Comparison of ENCODE assay signal across 8 cellular contexts in genomic region chr15:92899910-92900711, GRCh38. TPM values are rescaled to one million over a fixed set of nuclear protein-coding genes. Genes with fewer than 3 reads are reported as not detected.
A peak's percentile ranks its signal among the peaks of the same experiment; 100 is the strongest.
DNase-seq lines count a peak whose midpoint lies in the region; ATAC-seq and TF ChIP-seq lines count a peak whose summit lies in the region.

Gene CHD2 (plus strand): TSS chr15:92900324. CDS start chr15:92901238, 914 bp downstream.

- POLR2A ChIA-PET in BJ (lab: Charles Lee), result interaction anchor here (0.6 to 1.6 kb wide), 7 partner anchors 14 to 98 kb away, joined by 3 to 16 read pairs (median 4); no protein-coding TSS in a partner anchor

- TF ChIP-seq CTCF in BJ (IDR thresholded peaks at IDR 0.05; ENCODE audit: insufficient read depth, low read depth, low read length) (no peak), choroid plexus epithelial cell (conservative IDR thresholded peaks at IDR 0.05; ENCODE audit: low read depth, low read length) (no peak)

- no peaks in the 10 kb centered on the region for H3K27me3 ChIP-seq in BJ (ENCODE audit: control insufficient read depth, insufficient read depth, low read length)

- H3K4me3 ChIP-seq in BJ (ENCODE audit: low read depth, low read length) (peak within 1 kb of the TSS; percentile 57), choroid plexus epithelial cell (ENCODE audit: low read depth, low read length) (peak within 1 kb of the TSS; percentile 66)

- CTCF ChIA-PET in BJ (lab: Yijun Ruan, JAX), result interaction anchor here (0.6 to 1.6 kb wide), 4 partner anchors 12 to 91 kb away, joined by 3 to 11 read pairs (median 6); no protein-coding TSS in a partner anchor

- DNase-seq in BJ (ENCODE audit: low read depth) (no peak), GM19238 (ENCODE audit: insufficient read length, low spot score) (peak; percentile 46), NCI-H446 (lab: John Stamatoyannopoulos, UW) (peak; percentile 81), choroid plexus epithelial cell (ENCODE audit: low read depth) (peak; percentile 91), kidney tubule cell (ENCODE audit: low spot score) (peak; percentile 91)
- peak; percentile 21 to 50 (median 43) for DNase-seq in activated CD4-positive, CD25-positive, alpha-beta regulatory T cell (lab: John Stamatoyannopoulos, UW)
- DNase-seq in stimulated activated CD4-positive, alpha-beta T cell treated with anti-CD3 and anti-CD28 coated beads, Interleukin-1b, Interleukin-23, amount 100 ng/mL, for 48 hours, result peak; percentile 70

- peak; percentile 75 for ATAC-seq in HG03378 (IDR thresholded peaks at IDR 0.05; ENCODE audit: unreplicated experiment)

- H3K36me3 ChIP-seq in BJ (ENCODE audit: control insufficient read depth, insufficient read depth, low read length), result no peaks in the 10 kb centered on the region

RNA-seq across cellular contexts. Expression of gene CHD2, which starts in this region (rescaled TPM):
- 38.2 and 47.3 TPM in 2 replicates for polyA plus RNA-seq in BJ (2011; rRNA removed)
- polyA minus RNA-seq in BJ (2011; rRNA and poly(A)+ RNA removed), result 59.7 and 67.5 TPM in 2 replicates
